In the genomic region with DNA sequence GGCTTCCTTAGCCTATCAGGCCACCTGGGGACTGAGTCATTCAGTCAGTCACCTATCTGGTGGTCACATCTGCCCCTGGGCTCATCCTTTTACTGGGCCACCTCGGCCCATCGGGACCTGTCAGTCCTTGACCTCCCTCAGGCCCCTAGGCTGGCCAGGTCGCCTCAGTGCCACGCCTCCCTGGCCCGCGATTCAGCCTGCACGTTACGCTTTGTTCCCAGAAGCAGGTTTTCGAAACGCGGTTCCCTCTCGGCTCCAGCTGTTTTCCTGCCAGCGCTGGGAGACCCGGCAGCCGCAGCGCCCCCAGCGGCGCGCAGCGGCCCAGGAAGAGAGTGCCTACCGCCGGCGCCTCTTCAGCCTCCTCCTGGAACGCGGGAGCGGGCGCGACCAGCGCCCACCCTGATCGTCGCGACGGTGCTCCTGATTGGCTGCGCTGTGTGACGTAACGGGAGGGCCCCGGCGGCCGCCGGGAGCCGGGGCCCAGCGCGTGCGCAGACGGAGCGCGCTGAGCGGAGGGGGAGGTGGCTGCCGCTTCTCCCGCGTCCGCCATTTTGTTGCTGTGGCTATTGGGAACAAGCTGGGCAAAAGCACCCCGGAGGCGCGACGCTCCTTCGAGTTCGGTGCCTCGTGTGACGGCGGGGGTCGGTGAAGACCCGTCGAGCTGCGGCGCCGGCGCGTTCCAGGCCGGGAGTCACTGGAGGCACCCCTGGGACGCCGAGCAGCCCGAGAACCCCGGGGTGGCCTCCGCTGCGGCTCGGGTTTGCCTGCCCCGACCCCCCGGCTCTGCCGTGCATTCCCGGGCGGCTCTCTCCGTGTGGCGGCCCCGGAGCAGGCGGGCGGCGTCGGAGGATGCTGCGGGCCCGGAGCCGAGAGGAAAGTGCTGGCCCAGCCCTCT, we compare ENCODE assay signal across 1 cellular context.
TF ChIP-seq lines count a peak whose summit lies in the region.

A gene with protein sequence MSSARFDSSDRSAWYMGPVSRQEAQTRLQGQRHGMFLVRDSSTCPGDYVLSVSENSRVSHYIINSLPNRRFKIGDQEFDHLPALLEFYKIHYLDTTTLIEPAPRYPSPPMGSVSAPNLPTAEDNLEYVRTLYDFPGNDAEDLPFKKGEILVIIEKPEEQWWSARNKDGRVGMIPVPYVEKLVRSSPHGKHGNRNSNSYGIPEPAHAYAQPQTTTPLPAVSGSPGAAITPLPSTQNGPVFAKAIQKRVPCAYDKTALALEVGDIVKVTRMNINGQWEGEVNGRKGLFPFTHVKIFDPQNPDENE (plus strand): TSS at position 492 of the 895 bp plus-strand sequence. CDS start 528 bp downstream, outside the sequence.

TF ChIP-seq in HEK293, 187 proteins besides CTCF, POLR2A, EP300 and RAD21 (continued from another document):
- TF ChIP-seq ZNF596 (tag by site-specific recombination; IDR thresholded peaks at IDR 0.05) (no peak), ZFP41 (tag by site-specific recombination; IDR thresholded peaks at IDR 0.05; ENCODE audit: borderline replicate concordance) (no peak), ZNF155 (tag by site-specific recombination; IDR thresholded peaks at IDR 0.05) (no peak), ZNF2 (tag by site-specific recombination; IDR thresholded peaks at IDR 0.05) (peak; percentile 90), ZNF433 (tag by site-specific recombination; IDR thresholded peaks at IDR 0.05; ENCODE audit: low read depth) (no peak)
- TF ChIP-seq, protein P1, sequence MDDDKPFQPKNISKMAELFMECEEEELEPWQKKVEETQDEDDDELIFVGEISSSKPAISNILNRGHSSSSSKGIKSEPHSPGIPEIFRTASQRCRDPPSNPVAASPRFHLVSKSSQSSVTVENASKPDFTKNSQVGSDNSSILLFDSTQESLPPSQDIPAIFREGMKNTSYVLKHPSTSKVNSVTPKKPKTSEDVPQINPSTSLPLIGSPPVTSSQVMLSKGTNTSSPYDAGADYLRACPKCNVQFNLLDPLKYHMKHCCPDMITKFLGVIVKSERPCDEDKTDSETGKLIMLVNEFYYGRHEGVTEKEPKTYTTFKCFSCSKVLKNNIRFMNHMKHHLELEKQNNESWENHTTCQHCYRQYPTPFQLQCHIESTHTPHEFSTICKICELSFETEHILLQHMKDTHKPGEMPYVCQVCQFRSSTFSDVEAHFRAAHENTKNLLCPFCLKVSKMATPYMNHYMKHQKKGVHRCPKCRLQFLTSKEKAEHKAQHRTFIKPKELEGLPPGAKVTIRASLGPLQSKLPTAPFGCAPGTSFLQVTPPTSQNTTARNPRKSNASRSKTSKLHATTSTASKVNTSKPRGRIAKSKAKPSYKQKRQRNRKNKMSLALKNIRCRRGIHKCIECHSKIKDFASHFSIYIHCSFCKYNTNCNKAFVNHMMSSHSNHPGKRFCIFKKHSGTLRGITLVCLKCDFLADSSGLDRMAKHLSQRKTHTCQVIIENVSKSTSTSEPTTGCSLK (tag by site-specific recombination; IDR thresholded peaks at IDR 0.05): no peak
TF ChIP-seq in HEK293: peak in this region for 67.
